In genomic region chr7:47458486-47458885, GRCh38 we compare ENCODE assay signal across 22 cellular contexts.
DNase-seq lines count a peak whose midpoint lies in the region; ATAC-seq and TF ChIP-seq lines count a peak whose summit lies in the region.
"Had no signal": no experiment of that assay in that cellular context is flagged by ENCODE, and none has a peak within 500 bp of the region (broad histone marks: within the 10 kb centered on the region; RNA-seq: fewer than 3 reads in every experiment).

No MANE protein-coding gene starts in this region.

- H3K27me3 ChIP-seq in SJCRH30, result no peaks in the 10 kb centered on the region
- H3K27me3 ChIP-seq in lower lobe of right lung (ENCODE audit: low read depth), result no peaks in the 10 kb centered on the region
- H3K27me3 ChIP-seq in skeletal muscle satellite cell (ENCODE audit: control insufficient read depth, insufficient read depth, low read length), result no peaks in the 10 kb centered on the region
- H3K27me3 ChIP-seq: ovary had no signal

- H3K27me3 Mint-ChIP-seq in HFFc6 (ENCODE audit: insufficient read depth), result no peaks in the 10 kb centered on the region; the same call in 1 of the 2 replicates
- H3K27me3 Mint-ChIP-seq: activated CD4-positive, alpha-beta T cell treated with anti-CD3 and anti-CD28 coated beads, Interleukin-2, amount 10 ng/mL, durations not matched to agents 24 days and 14 days; activated naive CD8-positive, alpha-beta T cell; memory B cell; T-helper 17 cell had no signal

- peaks cover 11% of the 10 kb centered on the region for H3K36me3 Mint-ChIP-seq in HFFc6 (ENCODE audit: low read depth)
- H3K36me3 Mint-ChIP-seq: activated naive CD8-positive, alpha-beta T cell; CD8-positive, alpha-beta T cell; naive thymus-derived CD4-positive, alpha-beta T cell; stimulated activated effector memory CD8-positive, alpha-beta T cell treated with anti-CD3 and anti-CD28 coated beads, Interleukin-12 subunit alpha, Interleukin-12 subunit beta, amount 100 ng/mL, for 72 hours had no signal

- H3K4me3 Mint-ChIP-seq in HFFc6, result 0 out of 2 replicates have a peak overlapping the region, but pooled peaks have one; percentile 12
- H3K4me3 Mint-ChIP-seq: activated CD4-positive, alpha-beta T cell treated with anti-CD3 and anti-CD28 coated beads, Interleukin-2, amount 10 ng/mL, durations not matched to agents 24 days and 14 days; activated naive CD8-positive, alpha-beta T cell; CD8-positive, alpha-beta T cell; memory B cell; naive thymus-derived CD4-positive, alpha-beta T cell; stimulated activated effector memory CD8-positive, alpha-beta T cell treated with anti-CD3 and anti-CD28 coated beads, Interleukin-12 subunit alpha, Interleukin-12 subunit beta, amount 100 ng/mL, for 72 hours; T-helper 17 cell had no signal

- H3K4me1 ChIP-seq in SJCRH30 (peaks cover 65% of the 10 kb centered on the region), lower lobe of right lung (peaks cover 43% of the 10 kb centered on the region), skeletal muscle satellite cell (ENCODE audit: control insufficient read depth, insufficient read depth, low read length) (peaks cover 74% of the 10 kb centered on the region)

- ATAC-seq in lower lobe of right lung (no peak), GM18867 (IDR thresholded peaks at IDR 0.05; ENCODE audit: unreplicated experiment) (no peak)
- no peak for ATAC-seq in stimulated activated naive CD8-positive, alpha-beta T cell treated with anti-CD3 and anti-CD28 coated beads, Interleukin-15, Interleukin-2, amounts not matched to agents 100 U/mL and 50 U/mL, for 24 hours
- ATAC-seq: CD8-positive, alpha-beta T cell; naive thymus-derived CD4-positive, alpha-beta T cell; stimulated activated effector memory CD8-positive, alpha-beta T cell treated with anti-CD3 and anti-CD28 coated beads, Interleukin-12 subunit alpha, Interleukin-12 subunit beta, amount 100 ng/mL, for 72 hours; T-helper 17 cell had no signal

- H3K36me3 ChIP-seq in SJCRH30 (no peaks in the 10 kb centered on the region), lower lobe of right lung (no peaks in the 10 kb centered on the region), skeletal muscle satellite cell (ENCODE audit: insufficient read depth, low read length) (no peaks in the 10 kb centered on the region)
- H3K36me3 ChIP-seq: ovary had no signal

- H3K27ac Mint-ChIP-seq in HFFc6, result peak overlapping the region; percentile 59
- H3K27ac Mint-ChIP-seq: activated CD4-positive, alpha-beta T cell treated with anti-CD3 and anti-CD28 coated beads, Interleukin-2, amount 10 ng/mL, durations not matched to agents 24 days and 14 days; activated naive CD8-positive, alpha-beta T cell; CD8-positive, alpha-beta T cell; memory B cell; naive thymus-derived CD4-positive, alpha-beta T cell; stimulated activated effector memory CD8-positive, alpha-beta T cell treated with anti-CD3 and anti-CD28 coated beads, Interleukin-12 subunit alpha, Interleukin-12 subunit beta, amount 100 ng/mL, for 72 hours; T-helper 17 cell had no signal

- H3K4me2 ChIP-seq in skeletal muscle satellite cell (ENCODE audit: low read length), result peak overlapping the region; percentile 38
- H3K4me2 ChIP-seq: KMS-11 had no signal

- TF ChIP-seq CTCF in HFFc6 (IDR thresholded peaks at IDR 0.05), result no peak
- TF ChIP-seq CTCF in lower lobe of right lung (IDR thresholded peaks at IDR 0.05), result no peak

- no peaks in the 10 kb centered on the region for H3K9me3 Mint-ChIP-seq in HFFc6
- H3K9me3 Mint-ChIP-seq: activated CD4-positive, alpha-beta T cell treated with anti-CD3 and anti-CD28 coated beads, Interleukin-2, amount 10 ng/mL, durations not matched to agents 24 days and 14 days; CD8-positive, alpha-beta T cell; memory B cell; naive thymus-derived CD4-positive, alpha-beta T cell; stimulated activated effector memory CD8-positive, alpha-beta T cell treated with anti-CD3 and anti-CD28 coated beads, Interleukin-12 subunit alpha, Interleukin-12 subunit beta, amount 100 ng/mL, for 72 hours had no signal

- H3K27ac ChIP-seq in SJCRH30 (peak overlapping the region; percentile 49), lower lobe of right lung (peak overlapping the region; percentile 33)
- H3K27ac ChIP-seq: KMS-11, ovary had no signal

- DNase-seq in HFFc6, result no peak
- no peak for DNase-seq in SJCRH30
- DNase-seq in lower lobe of right lung, result no peak
- no peak for DNase-seq in NCI-H82 treated with DMSO at 0.1 percent for 48 hours (lab: John Stamatoyannopoulos, UW; ENCODE audit: unreplicated experiment)
- no peak for DNase-seq in stimulated activated naive CD8-positive, alpha-beta T cell treated with anti-CD3 and anti-CD28 coated beads, Interleukin-15, Interleukin-2, amounts not matched to agents 100 U/mL and 50 U/mL, for 24 hours
- no peak for DNase-seq in activated CD8-positive, alpha-beta memory T cell treated with anti-CD3 and anti-CD28 coated beads, Interleukin-2, amount 50 U/mL, for 4 hours
- DNase-seq: activated CD4-positive, alpha-beta T cell treated with anti-CD3 and anti-CD28 coated beads, Interleukin-2, amount 10 ng/mL, durations not matched to agents 24 days and 14 days; CD8-positive, alpha-beta T cell; effector CD4-positive, alpha-beta T cell; naive thymus-derived CD4-positive, alpha-beta T cell; NCI-H187; SHP77 treated with DMSO at 0.1 percent for 48 hours; stimulated activated CD4-positive, alpha-beta T cell treated with anti-CD3 and anti-CD28 coated beads, Interleukin-2, amount 100 ng/mL, for 24 hours; T-helper 17 cell had no signal

- peaks cover 81% of the 10 kb centered on the region for H3K4me1 Mint-ChIP-seq in HFFc6 (ENCODE audit: low read depth)
- H3K4me1 Mint-ChIP-seq: activated CD4-positive, alpha-beta T cell treated with anti-CD3 and anti-CD28 coated beads, Interleukin-2, amount 10 ng/mL, durations not matched to agents 24 days and 14 days; stimulated activated effector memory CD8-positive, alpha-beta T cell treated with anti-CD3 and anti-CD28 coated beads, Interleukin-12 subunit alpha, Interleukin-12 subunit beta, amount 100 ng/mL, for 72 hours; T-helper 17 cell had no signal

- H3K9ac ChIP-seq in skeletal muscle satellite cell (ENCODE audit: low read depth, low read length), result peak overlapping the region; percentile 63
- H3K9ac ChIP-seq: KMS-11 had no signal

- no peaks in the 10 kb centered on the region for H3K9me3 ChIP-seq in SJCRH30 (replicated peaks)
- H3K9me3 ChIP-seq in lower lobe of right lung, result no peaks in the 10 kb centered on the region
- no peaks in the 10 kb centered on the region for H3K9me3 ChIP-seq in skeletal muscle satellite cell (replicated peaks; ENCODE audit: low read length)
- H3K9me3 ChIP-seq: ovary had no signal

- no peak overlapping the region for H3K4me3 ChIP-seq in SJCRH30
- no peak overlapping the region for H3K4me3 ChIP-seq in lower lobe of right lung
- no peak overlapping the region for H3K4me3 ChIP-seq in skeletal muscle satellite cell (ENCODE audit: low read length)
- H3K4me3 ChIP-seq: ovary, skin epidermis had no signal

- intact Hi-C loops in lower lobe of right lung (cut with DNase I), result no loop called here
